1 cellular context compared by ENCODE assay signal in genomic region chr1:248860007-248860406, GRCh38.
TF ChIP-seq lines count a peak whose summit lies in the region.

No MANE protein-coding gene starts in this region.

TF ChIP-seq in GM12878, 131 proteins besides CTCF, POLR2A, EP300 and RAD21:
- TF ChIP-seq GATAD2B (conservative IDR thresholded peaks at IDR 0.05; ENCODE audit: low read depth) (no peak), DPF2 (IDR thresholded peaks at IDR 0.05) (no peak), MTA2 (IDR thresholded peaks at IDR 0.05; ENCODE audit: low read depth) (no peak), ZNF24 (IDR thresholded peaks at IDR 0.05) (no peak), TCF7 (IDR thresholded peaks at IDR 0.05; ENCODE audit: borderline replicate concordance) (no peak), NFIC (IDR thresholded peaks at IDR 0.05; ENCODE audit: low read depth, low read length) (no peak), SP1 (IDR thresholded peaks at IDR 0.05; ENCODE audit: low read depth, low read length) (no peak)
- TF ChIP-seq, protein P1, sequence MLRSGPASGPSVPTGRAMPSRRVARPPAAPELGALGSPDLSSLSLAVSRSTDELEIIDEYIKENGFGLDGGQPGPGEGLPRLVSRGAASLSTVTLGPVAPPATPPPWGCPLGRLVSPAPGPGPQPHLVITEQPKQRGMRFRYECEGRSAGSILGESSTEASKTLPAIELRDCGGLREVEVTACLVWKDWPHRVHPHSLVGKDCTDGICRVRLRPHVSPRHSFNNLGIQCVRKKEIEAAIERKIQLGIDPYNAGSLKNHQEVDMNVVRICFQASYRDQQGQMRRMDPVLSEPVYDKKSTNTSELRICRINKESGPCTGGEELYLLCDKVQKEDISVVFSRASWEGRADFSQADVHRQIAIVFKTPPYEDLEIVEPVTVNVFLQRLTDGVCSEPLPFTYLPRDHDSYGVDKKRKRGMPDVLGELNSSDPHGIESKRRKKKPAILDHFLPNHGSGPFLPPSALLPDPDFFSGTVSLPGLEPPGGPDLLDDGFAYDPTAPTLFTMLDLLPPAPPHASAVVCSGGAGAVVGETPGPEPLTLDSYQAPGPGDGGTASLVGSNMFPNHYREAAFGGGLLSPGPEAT (IDR thresholded peaks at IDR 0.05; ENCODE audit: low read depth), result no peak
TF ChIP-seq in GM12878: peak in this region for 0.
